In the genomic region with DNA sequence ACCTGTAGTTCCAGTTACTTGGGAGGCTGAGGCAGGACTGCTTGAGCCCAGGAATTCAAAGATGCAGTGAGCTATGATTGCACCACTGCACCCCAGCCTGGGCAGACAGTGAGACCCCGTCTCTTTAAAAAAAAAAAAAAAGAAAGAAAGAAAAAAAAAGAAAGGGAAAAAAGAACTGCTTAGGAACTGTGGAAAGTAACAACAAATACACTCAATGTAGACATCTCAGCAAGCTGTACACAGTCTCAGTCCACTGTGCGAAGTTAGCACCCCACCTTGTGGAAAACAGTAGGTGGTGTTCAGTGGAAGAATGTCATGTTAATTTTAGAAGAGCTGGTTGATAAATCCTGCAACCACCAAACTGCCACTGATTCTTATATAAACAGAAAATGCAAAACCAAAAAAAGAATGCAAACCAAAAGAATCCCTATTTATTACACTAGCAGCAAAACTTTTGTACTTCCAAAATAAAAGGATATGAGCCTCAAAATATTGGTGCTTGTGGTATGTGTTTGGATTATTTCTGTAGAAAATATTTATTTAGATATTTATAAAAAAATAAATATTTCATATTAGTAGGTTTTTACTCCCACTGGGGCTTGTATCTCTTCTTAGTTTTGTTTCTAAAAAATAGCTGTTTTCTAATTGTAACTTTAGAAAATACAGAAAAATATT, we compare ENCODE assay signal across 7 cellular contexts. TPM values are rescaled to one million over a fixed set of nuclear protein-coding genes. Genes with fewer than 3 reads are reported as not detected.
A peak's percentile ranks its signal among the peaks of the same experiment; 100 is the strongest.
DNase-seq lines count a peak whose midpoint lies in the region; ATAC-seq, FAIRE-seq and TF ChIP-seq lines count a peak whose summit lies in the region.

No MANE protein-coding gene starts in this region.

- in situ Hi-C loops in brain microvascular endothelial cell (cut with HindIII; ENCODE audit: low pct_ligation_motif_present, low sequenced_read_pairs): loop anchor here (25.0 kb wide), 1 partner anchor 179 kb away; no protein-coding TSS in a partner anchor

- no peaks in the 10 kb centered on the region for H3K79me2 ChIP-seq in keratinocyte (ENCODE audit: control insufficient read depth, insufficient read depth, low read length)

- TF ChIP-seq CTCF in GM10266 (IDR thresholded peaks at IDR 0.05; ENCODE audit: control insufficient read depth, insufficient read depth, low read depth, missing control alignments): peak; percentile 55
- peak; percentile 86 for TF ChIP-seq CTCF in brain microvascular endothelial cell (IDR thresholded peaks at IDR 0.05; ENCODE audit: low read depth, low read length, missing control alignments)
- TF ChIP-seq CTCF in keratinocyte (optimal IDR thresholded peaks at IDR 0.05 in 1 of 3, IDR thresholded peaks at IDR 0.05 in 1 of 3, conservative IDR thresholded peaks at IDR 0.05 in 1 of 3; ENCODE audit: extremely low read depth in 1 of 3, insufficient read depth in 2 of 3, low read length in 3 of 3): peak; percentile 63 to 90 (median 85)

- H3K27ac ChIP-seq in brain microvascular endothelial cell (no peak overlapping the region), keratinocyte (ENCODE audit: control insufficient read depth, insufficient read depth, low read length) (no peak overlapping the region)

- H3K9me3 ChIP-seq in keratinocyte (ENCODE audit: control insufficient read depth, low read depth, low read length): no peaks in the 10 kb centered on the region

- no peaks in the 10 kb centered on the region for H4K20me1 ChIP-seq in keratinocyte (ENCODE audit: control insufficient read depth, extremely low read depth, insufficient read depth, low read length)

- H3K4me1 ChIP-seq in keratinocyte (ENCODE audit: control insufficient read depth, extremely low read depth, insufficient read depth, low read length): peaks cover 28% of the 10 kb centered on the region

- dilution Hi-C loops in keratinocyte (cut with MboI; ENCODE audit: extremely low pct_ligation_motif_present, low sequenced_read_pairs): no loop called here

- no peak overlapping the region for H2AFZ ChIP-seq in keratinocyte (ENCODE audit: control insufficient read depth, low read length)

- peak; percentile 67 for FAIRE-seq in keratinocyte (lab: Jason Lieb, UNC)

- H3K36me3 ChIP-seq in brain microvascular endothelial cell (replicated peaks) (no peaks in the 10 kb centered on the region), keratinocyte (ENCODE audit: control insufficient read depth in 2 of 2, extremely low read depth in 1 of 2, insufficient read depth in 2 of 2, low read length in 2 of 2) (no peaks in the 10 kb centered on the region)

- H3K4me3 ChIP-seq in brain microvascular endothelial cell (ENCODE audit: low read depth, low read length) (no peak overlapping the region), keratinocyte (ENCODE audit: control insufficient read depth in 2 of 3, extremely low read depth in 1 of 3, insufficient read depth in 2 of 3, low read depth in 1 of 3, low read length in 3 of 3) (no peak overlapping the region)

- no peaks in the 10 kb centered on the region for H3K9me1 ChIP-seq in keratinocyte (ENCODE audit: control insufficient read depth, extremely low read depth, insufficient read depth, low read length)

- DNase-seq in GM10266 (ENCODE audit: extremely low spot score) (peak; percentile 30), NCI-H510A (lab: John Stamatoyannopoulos, UW) (peak; percentile 10), brain microvascular endothelial cell (peak; percentile 83), keratinocyte (ENCODE audit: low read depth, low spot score) (no peak), superior temporal gyrus (ENCODE audit: extremely low spot score) (peak; percentile 83), activated gamma-delta T cell (lab: John Stamatoyannopoulos, UW) (no peak)

- H3K27me3 ChIP-seq in brain microvascular endothelial cell (replicated peaks): no peaks in the 10 kb centered on the region
- no peaks in the 10 kb centered on the region for H3K27me3 ChIP-seq in keratinocyte (ENCODE audit: control insufficient read depth, extremely low read depth, insufficient read depth, low read length)

- peak overlapping the region; percentile 36 for H3K9ac ChIP-seq in keratinocyte (ENCODE audit: control insufficient read depth, extremely low read depth, insufficient read depth, low read length)

- peak; percentile 46 for ATAC-seq in HG03095 (IDR thresholded peaks at IDR 0.05; ENCODE audit: unreplicated experiment)

- no peak overlapping the region for H3K4me2 ChIP-seq in keratinocyte (ENCODE audit: control insufficient read depth, extremely low read depth, insufficient read depth, low read depth, low read length)

RNA-seq across cellular contexts. Expression of gene ALG14, which starts 31.1 kb away (rescaled TPM):
- polyA plus RNA-seq in keratinocyte: 1.5 to 7.0 TPM (median 4.6 TPM) in 3 replicates
- 0.75 TPM for polyA plus RNA-seq in keratinocyte (2011; ENCODE audit: low read depth)
- 1.6 and 2.4 TPM in 2 replicates for polyA plus RNA-seq in keratinocyte (2011; cell fraction: cytosol; rRNA removed)
- 1.6 and 2.3 TPM in 2 replicates for polyA plus RNA-seq in keratinocyte (2011; cell fraction: nucleus; rRNA removed)
- 2.4 and 3.7 TPM in 2 replicates for polyA plus RNA-seq in keratinocyte (2012; ENCODE audit: low replicate concordance)
- polyA minus RNA-seq in keratinocyte: 3.8 to 6.6 TPM (median 5.8 TPM) in 3 replicates
- polyA minus RNA-seq in keratinocyte (2011; cell fraction: cytosol; rRNA and poly(A)+ RNA removed): 3.1 TPM
- polyA minus RNA-seq in keratinocyte (2011; cell fraction: nucleus; rRNA and poly(A)+ RNA removed): 0.63 and 1.5 TPM in 2 replicates

Comparison
In these comparisons a context has a peak if more than half of its experiments do, and no peak if none do; other contexts are left out.
1. DNase-seq: peak in GM10266 (single experiment), NCI-H510A (single experiment), brain microvascular endothelial cell (single experiment) and superior temporal gyrus (single experiment); none in keratinocyte (single experiment) and activated gamma-delta T cell (single experiment).
2. Peak in every context shown above with its lines, with median percentiles within 50 percentile points of each other: CTCF ChIP-seq.